In genomic region chr1:208332774-208333126, GRCh38 we compare ENCODE assay signal across 24 cellular contexts.
"Had no signal": no experiment of that assay in that cellular context is flagged by ENCODE, and none has a peak within 500 bp of the region (broad histone marks: within the 10 kb centered on the region; RNA-seq: fewer than 3 reads in every experiment).

No MANE protein-coding gene starts in this region.

- H3K27ac ChIP-seq: Peyer's patch, RWPE1, SJCRH30 had no signal

- H3K4me3 ChIP-seq: K562, Peyer's patch, SJCRH30 had no signal

- H3K27me3 ChIP-seq: Peyer's patch, SJCRH30 had no signal

- H3K9me3 ChIP-seq: Peyer's patch, SJCRH30 had no signal

- H3K4me1 ChIP-seq: Peyer's patch, SJCRH30 had no signal

- DNase-seq: activated CD4-positive, alpha-beta T cell treated with anti-CD3 and anti-CD28 coated beads for 48 hours; activated CD4-positive, alpha-beta T cell treated with anti-CD3 and anti-CD28 coated beads, Interleukin-2, amount 50 U/mL, for 4 hours; activated CD4-positive, CD25-positive, alpha-beta regulatory T cell treated with anti-CD3 and anti-CD28 coated beads, Interleukin-2, amount 50 U/mL, for 72 hours; activated CD8-positive, alpha-beta memory T cell treated with anti-CD3 and anti-CD28 coated beads, Interleukin-2, amount 10 ng/mL, durations not matched to agents 7 days and 5 days; activated effector memory CD4-positive, alpha-beta T cell treated with Interleukin-2 at 50 U/mL for 16 hours; activated naive CD4-positive, alpha-beta T cell; activated T-cell treated with anti-CD3 and anti-CD28 coated beads, Interleukin-2, amount 50 U/mL, for 24 hours; cerebellar nuclear complex; Karpas-422; MM.1S; NCI-H1105 treated with DMSO at 0.1 percent for 48 hours; NCI-H1436 treated with DMSO at 0.1 percent for 48 hours; NCI-H187; NCI-H2081; NCI-H526; NCI-H774; NK-92 treated with Interleukin-12 subunit alpha and Interleukin-12 subunit beta, amount 100 ng/mL, for 24 hours; OCI-M1; Peyer's patch; Right ventricle myocardium superior; SJCRH30 had no signal

- ATAC-seq: activated CD8-positive, alpha-beta memory T cell treated with anti-CD3 and anti-CD28 coated beads, Interleukin-2, amount 10 ng/mL, durations not matched to agents 7 days and 5 days; K562; WTC11 had no signal

- H3K36me3 ChIP-seq: Peyer's patch, SJCRH30 had no signal
